Comparison of ENCODE assay signal across 9 cellular contexts in genomic region chr7:111855842-111856227, GRCh38.
DNase-seq lines count a peak whose midpoint lies in the region; ATAC-seq, FAIRE-seq and TF ChIP-seq lines count a peak whose summit lies in the region.
"Had no signal": no experiment of that assay in that cellular context is flagged by ENCODE, and none has a peak within 500 bp of the region (broad histone marks: within the 10 kb centered on the region; RNA-seq: fewer than 3 reads in every experiment).

No MANE protein-coding gene starts in this region.

- H3K4me3 ChIP-seq in AG04449 (ENCODE audit: low read depth, low read length), result no peak overlapping the region

- no peak overlapping the region for H3K4me3 Mint-ChIP-seq in WTC11

- ATAC-seq in WTC11 (peak; percentile 35; the same call in 1 of the 2 replicates), HG03045 (IDR thresholded peaks at IDR 0.05; ENCODE audit: unreplicated experiment) (no peak), HG02642 (IDR thresholded peaks at IDR 0.05; ENCODE audit: poor library complexity, unreplicated experiment) (no peak)

- CTCF ChIA-PET in AG04449 (lab: Yijun Ruan, JAX) (interaction anchor here (0.6 to 11.4 kb wide), 40 partner anchors 10 to 640 kb away, joined by 3 to 549 read pairs (median 6); partner anchors contain the start of genes DOCK4 and ZNF277), WTC11 (lab: Charles Lee) (interaction anchor here (0.7 to 6.2 kb wide), 47 partner anchors 8 to 1084 kb away, joined by 3 to 111 read pairs (median 5); partner anchors contain the start of gene IFRD1)

- no peak for FAIRE-seq in frontal cortex (lab: Jason Lieb, UNC)

- no peak overlapping the region for H3K27ac Mint-ChIP-seq in WTC11

- no peak for DNase-seq in AG04449 (ENCODE audit: low read depth, low spot score)
- DNase-seq in HCEC 1CT, result peak; percentile 25
- no peak for DNase-seq in WTC11 (ENCODE audit: low spot score)
- DNase-seq in iPS-NIHi11 (ENCODE audit: low spot score), result peak; percentile 18
- DNase-seq in frontal cortex (ENCODE audit: low spot score in 2 of 2), result no peak
- DNase-seq in cortex of kidney (lab: John Stamatoyannopoulos, UW), result no peak
- DNase-seq: DMS79 had no signal

- H3K9me3 Mint-ChIP-seq in WTC11, result peaks cover under 1% of the 10 kb centered on the region

- TF ChIP-seq CTCF in AG04449 (IDR thresholded peaks at IDR 0.05; ENCODE audit: insufficient read depth, low read length, missing control alignments) (peak; percentile 49), WTC11 (IDR thresholded peaks at IDR 0.05) (no peak)

- POLR2A ChIA-PET in AG04449 (lab: Yijun Ruan, JAX) (interaction anchor here (0.6 to 1.6 kb wide), 2 partner anchors 544 to 595 kb away, joined by 3 to 6 read pairs; partner anchors contain the start of gene IFRD1), WTC11 (lab: Charles Lee) (interaction anchor here (0.7 to 1.4 kb wide), 2 partner anchors 100 to 596 kb away, joined by 3 read pairs; no protein-coding TSS in a partner anchor)

- peaks cover 17% of the 10 kb centered on the region for H3K36me3 Mint-ChIP-seq in WTC11

- peaks cover 38% of the 10 kb centered on the region for H3K4me1 Mint-ChIP-seq in WTC11

- H3K27me3 Mint-ChIP-seq in WTC11 (ENCODE audit: low read depth), result peaks cover 5% of the 10 kb centered on the region

TF ChIP-seq in WTC11, 78 proteins besides CTCF, POLR2A, EP300 and RAD21:
- TF ChIP-seq, protein P1, sequence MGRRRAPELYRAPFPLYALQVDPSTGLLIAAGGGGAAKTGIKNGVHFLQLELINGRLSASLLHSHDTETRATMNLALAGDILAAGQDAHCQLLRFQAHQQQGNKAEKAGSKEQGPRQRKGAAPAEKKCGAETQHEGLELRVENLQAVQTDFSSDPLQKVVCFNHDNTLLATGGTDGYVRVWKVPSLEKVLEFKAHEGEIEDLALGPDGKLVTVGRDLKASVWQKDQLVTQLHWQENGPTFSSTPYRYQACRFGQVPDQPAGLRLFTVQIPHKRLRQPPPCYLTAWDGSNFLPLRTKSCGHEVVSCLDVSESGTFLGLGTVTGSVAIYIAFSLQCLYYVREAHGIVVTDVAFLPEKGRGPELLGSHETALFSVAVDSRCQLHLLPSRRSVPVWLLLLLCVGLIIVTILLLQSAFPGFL (CRISPR knock-in tag; IDR thresholded peaks at IDR 0.05; ENCODE audit: borderline replicate concordance), result no peak
- TF ChIP-seq ZNF671 (CRISPR knock-in tag; IDR thresholded peaks at IDR 0.05) (no peak), ZNF232 (CRISPR knock-in tag; IDR thresholded peaks at IDR 0.05) (no peak), ZNF396 (CRISPR knock-in tag; IDR thresholded peaks at IDR 0.05; ENCODE audit: borderline replicate concordance) (no peak), NFE2L1 (CRISPR knock-in tag; IDR thresholded peaks at IDR 0.05) (no peak), GABPB1 (CRISPR knock-in tag; IDR thresholded peaks at IDR 0.05) (no peak), E2F4 (CRISPR knock-in tag; IDR thresholded peaks at IDR 0.05; ENCODE audit: borderline replicate concordance, low read depth) (no peak), CBFB (CRISPR knock-in tag; IDR thresholded peaks at IDR 0.05; ENCODE audit: low read depth) (no peak), NR2C2 (CRISPR knock-in tag; IDR thresholded peaks at IDR 0.05) (no peak), FOXP4 (CRISPR knock-in tag; IDR thresholded peaks at IDR 0.05) (no peak), RORB (CRISPR knock-in tag; IDR thresholded peaks at IDR 0.05) (no peak), NFATC4 (CRISPR knock-in tag; IDR thresholded peaks at IDR 0.05) (no peak), SP1 (CRISPR knock-in tag; conservative IDR thresholded peaks at IDR 0.05) (no peak), ESRRA (CRISPR knock-in tag; IDR thresholded peaks at IDR 0.05; ENCODE audit: borderline replicate concordance) (no peak), JAZF1 (CRISPR knock-in tag; IDR thresholded peaks at IDR 0.05) (no peak), OVOL2 (CRISPR knock-in tag; IDR thresholded peaks at IDR 0.05; ENCODE audit: borderline replicate concordance) (no peak), NFYB (CRISPR knock-in tag; conservative IDR thresholded peaks at IDR 0.05; ENCODE audit: low read depth) (no peak)
- TF ChIP-seq, protein P2, sequence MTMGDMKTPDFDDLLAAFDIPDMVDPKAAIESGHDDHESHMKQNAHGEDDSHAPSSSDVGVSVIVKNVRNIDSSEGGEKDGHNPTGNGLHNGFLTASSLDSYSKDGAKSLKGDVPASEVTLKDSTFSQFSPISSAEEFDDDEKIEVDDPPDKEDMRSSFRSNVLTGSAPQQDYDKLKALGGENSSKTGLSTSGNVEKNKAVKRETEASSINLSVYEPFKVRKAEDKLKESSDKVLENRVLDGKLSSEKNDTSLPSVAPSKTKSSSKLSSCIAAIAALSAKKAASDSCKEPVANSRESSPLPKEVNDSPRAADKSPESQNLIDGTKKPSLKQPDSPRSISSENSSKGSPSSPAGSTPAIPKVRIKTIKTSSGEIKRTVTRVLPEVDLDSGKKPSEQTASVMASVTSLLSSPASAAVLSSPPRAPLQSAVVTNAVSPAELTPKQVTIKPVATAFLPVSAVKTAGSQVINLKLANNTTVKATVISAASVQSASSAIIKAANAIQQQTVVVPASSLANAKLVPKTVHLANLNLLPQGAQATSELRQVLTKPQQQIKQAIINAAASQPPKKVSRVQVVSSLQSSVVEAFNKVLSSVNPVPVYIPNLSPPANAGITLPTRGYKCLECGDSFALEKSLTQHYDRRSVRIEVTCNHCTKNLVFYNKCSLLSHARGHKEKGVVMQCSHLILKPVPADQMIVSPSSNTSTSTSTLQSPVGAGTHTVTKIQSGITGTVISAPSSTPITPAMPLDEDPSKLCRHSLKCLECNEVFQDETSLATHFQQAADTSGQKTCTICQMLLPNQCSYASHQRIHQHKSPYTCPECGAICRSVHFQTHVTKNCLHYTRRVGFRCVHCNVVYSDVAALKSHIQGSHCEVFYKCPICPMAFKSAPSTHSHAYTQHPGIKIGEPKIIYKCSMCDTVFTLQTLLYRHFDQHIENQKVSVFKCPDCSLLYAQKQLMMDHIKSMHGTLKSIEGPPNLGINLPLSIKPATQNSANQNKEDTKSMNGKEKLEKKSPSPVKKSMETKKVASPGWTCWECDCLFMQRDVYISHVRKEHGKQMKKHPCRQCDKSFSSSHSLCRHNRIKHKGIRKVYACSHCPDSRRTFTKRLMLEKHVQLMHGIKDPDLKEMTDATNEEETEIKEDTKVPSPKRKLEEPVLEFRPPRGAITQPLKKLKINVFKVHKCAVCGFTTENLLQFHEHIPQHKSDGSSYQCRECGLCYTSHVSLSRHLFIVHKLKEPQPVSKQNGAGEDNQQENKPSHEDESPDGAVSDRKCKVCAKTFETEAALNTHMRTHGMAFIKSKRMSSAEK (CRISPR knock-in tag; IDR thresholded peaks at IDR 0.05; ENCODE audit: borderline replicate concordance), result no peak

Comparison
In these comparisons a context has a peak if more than half of its experiments do, and no peak if none do; other contexts are left out.
1. DNase-seq: peak in HCEC 1CT (single experiment) and iPS-NIHi11 (single experiment); none in AG04449 (single experiment), WTC11 (single experiment), frontal cortex (0 of 2) and cortex of kidney (single experiment).